16 cellular contexts compared by ENCODE assay signal in genomic region chrX:37677765-37678164, GRCh38. TPM values are rescaled to one million over a fixed set of nuclear protein-coding genes. Genes with fewer than 3 reads are reported as not detected.
DNase-seq lines count a peak whose midpoint lies in the region; ATAC-seq and TF ChIP-seq lines count a peak whose summit lies in the region.
"Had no signal": no experiment of that assay in that cellular context is flagged by ENCODE, and none has a peak within 500 bp of the region (broad histone marks: within the 10 kb centered on the region; RNA-seq: fewer than 3 reads in every experiment).

No MANE protein-coding gene starts in this region.

- no peak overlapping the region for H3K4me3 Mint-ChIP-seq in activated T-helper 17 cell treated with anti-CD3 and anti-CD28 coated beads, Interleukin-2, amount 50 U/mL, for 72 hours
- H3K4me3 Mint-ChIP-seq: activated CD4-positive, alpha-beta T cell treated with anti-CD3 and anti-CD28 coated beads, Interleukin-2, amount 10 ng/mL, durations not matched to agents 7 days and 5 days had no signal

- H3K36me3 Mint-ChIP-seq in activated T-helper 17 cell treated with anti-CD3 and anti-CD28 coated beads, Interleukin-2, amount 50 U/mL, for 72 hours (ENCODE audit: low read depth) = no peaks in the 10 kb centered on the region

- intact Hi-C loops in sigmoid colon (cut with DNase I) = no loop called here

- no peaks in the 10 kb centered on the region for H3K9me3 Mint-ChIP-seq in activated T-helper 17 cell treated with anti-CD3 and anti-CD28 coated beads, Interleukin-2, amount 50 U/mL, for 72 hours
- H3K9me3 Mint-ChIP-seq: activated CD4-positive, alpha-beta T cell treated with anti-CD3 and anti-CD28 coated beads, Interleukin-2, amount 10 ng/mL, durations not matched to agents 7 days and 5 days had no signal

- TF ChIP-seq EP300 in sigmoid colon (IDR thresholded peaks at IDR 0.05) = no peak

- H3K27ac Mint-ChIP-seq in activated T-helper 17 cell treated with anti-CD3 and anti-CD28 coated beads, Interleukin-2, amount 50 U/mL, for 72 hours = no peak overlapping the region
- H3K27ac Mint-ChIP-seq: activated CD4-positive, alpha-beta T cell treated with anti-CD3 and anti-CD28 coated beads, Interleukin-2, amount 10 ng/mL, durations not matched to agents 7 days and 5 days had no signal

- no peak overlapping the region for H3K27ac ChIP-seq in sigmoid colon
- H3K27ac ChIP-seq: BLaER1, SJCRH30 had no signal

- ATAC-seq in GM19023 (IDR thresholded peaks at IDR 0.05; ENCODE audit: unreplicated experiment) = peak; percentile 77
- peak; percentile 82 for ATAC-seq in GM21515 (IDR thresholded peaks at IDR 0.05; ENCODE audit: unreplicated experiment)
- peak; percentile 61 for ATAC-seq in HG02981 (IDR thresholded peaks at IDR 0.05; ENCODE audit: unreplicated experiment)
- peak; percentile 52 for ATAC-seq in activated T-helper 17 cell treated with anti-CD3 and anti-CD28 coated beads, Interleukin-2, amount 50 U/mL, for 72 hours (replicated peaks)
- ATAC-seq: HCT116, left ventricle myocardium superior had no signal

- TF ChIP-seq CTCF in sigmoid colon (IDR thresholded peaks at IDR 0.05) = no peak

- DNase-seq in sigmoid colon (no peak), NCI-H69 (lab: John Stamatoyannopoulos, UW) (no peak), AG08396 (ENCODE audit: low spot score) (no peak)
- no peak for DNase-seq in activated CD4-positive, alpha-beta T cell treated with anti-CD3 and anti-CD28 coated beads, Interleukin-2, amount 50 U/mL, for 1 hour
- DNase-seq: activated CD4-positive, alpha-beta T cell treated with anti-CD3 and anti-CD28 coated beads, Interleukin-2, amount 10 ng/mL, durations not matched to agents 7 days and 5 days; DMS79; left ventricle myocardium superior; NCI-H2227 treated with DMSO at 0.1 percent for 48 hours; SJCRH30; substantia nigra had no signal

- TF ChIP-seq POLR2A in sigmoid colon (IDR thresholded peaks at IDR 0.05) = no peak

- H3K4me1 ChIP-seq in sigmoid colon = peaks cover 0 to 25% (median 0%) of the 10 kb centered on the region in 4 donors
- H3K4me1 ChIP-seq: BLaER1, SJCRH30 had no signal

- 89 to 95% methylated on average over 1 of the region's 1 CpG for WGBS in sigmoid colon, 2 donors

- H3K27me3 Mint-ChIP-seq in activated T-helper 17 cell treated with anti-CD3 and anti-CD28 coated beads, Interleukin-2, amount 50 U/mL, for 72 hours = no peaks in the 10 kb centered on the region
- H3K27me3 Mint-ChIP-seq: activated CD4-positive, alpha-beta T cell treated with anti-CD3 and anti-CD28 coated beads, Interleukin-2, amount 10 ng/mL, durations not matched to agents 7 days and 5 days had no signal

- no peaks in the 10 kb centered on the region for H3K9me3 ChIP-seq in sigmoid colon
- H3K9me3 ChIP-seq: BLaER1, SJCRH30 had no signal

- no peaks in the 10 kb centered on the region for H3K27me3 ChIP-seq in sigmoid colon
- H3K27me3 ChIP-seq: BLaER1, SJCRH30 had no signal

- H3K36me3 ChIP-seq in sigmoid colon = no peaks in the 10 kb centered on the region
- H3K36me3 ChIP-seq: BLaER1, SJCRH30 had no signal

- H3K4me3 ChIP-seq in sigmoid colon = no peak overlapping the region
- H3K4me3 ChIP-seq: BLaER1, SJCRH30 had no signal

- H3K4me1 Mint-ChIP-seq in activated T-helper 17 cell treated with anti-CD3 and anti-CD28 coated beads, Interleukin-2, amount 50 U/mL, for 72 hours = no peaks in the 10 kb centered on the region
- H3K4me1 Mint-ChIP-seq: activated CD4-positive, alpha-beta T cell treated with anti-CD3 and anti-CD28 coated beads, Interleukin-2, amount 10 ng/mL, durations not matched to agents 7 days and 5 days had no signal

RNA-seq across cellular contexts. Expression of gene XK, which starts 7.8 kb away (rescaled TPM):
- not detected for total RNA-seq in activated T-helper 17 cell treated with anti-CD3 and anti-CD28 coated beads, Interleukin-2, amount 50 U/mL, for 72 hours
- 10 to 100 TPM; 14.1 to 27.0 (median 20.3) TPM for total RNA-seq in sigmoid colon
- 1 to 10 TPM; 8.1 to 9.3 (median 8.4) TPM for polyA plus RNA-seq in sigmoid colon
- total RNA-seq: SJCRH30 had no signal

Comparison
In these comparisons a context has a peak if more than half of its experiments do, and no peak if none do; other contexts are left out.
1. RNA of gene XK, which starts 7.8 kb away (total RNA-seq): 14.1 to 27.0 TPM in sigmoid colon; not detected in activated T-helper 17 cell treated with anti-CD3 and anti-CD28 coated beads, Interleukin-2, amount 50 U/mL, for 72 hours; every median in the first group is over 10 times any median in the second.
2. Peak in every context shown above with its lines, with median percentiles within 50 percentile points of each other: ATAC-seq.